In genomic region chr6:111925296-111925695, GRCh38 we compare ENCODE assay signal across 16 cellular contexts. TPM values are rescaled to one million over a fixed set of nuclear protein-coding genes. Genes with fewer than 3 reads are reported as not detected.
DNase-seq lines count a peak whose midpoint lies in the region; ATAC-seq and TF ChIP-seq lines count a peak whose summit lies in the region.
"Had no signal": no experiment of that assay in that cellular context is flagged by ENCODE, and none has a peak within 500 bp of the region (broad histone marks: within the 10 kb centered on the region; RNA-seq: fewer than 3 reads in every experiment).

No MANE protein-coding gene starts in this region.

- no peaks in the 10 kb centered on the region for H3K27me3 Mint-ChIP-seq in activated CD8-positive, alpha-beta T cell treated with anti-CD3 and anti-CD28 coated beads, Interleukin-2, amount 10 ng/mL, durations not matched to agents 7 days and 5 days (ENCODE audit: low read depth)
- no peaks in the 10 kb centered on the region for H3K27me3 Mint-ChIP-seq in stimulated activated naive B cell treated with anti-CD40 and anti-IgM and Interleukin-4, amounts not matched to agents 10 μg/mL and 1 μg/mL and 100 μg/mL, for 72 hours
- peaks cover 6% of the 10 kb centered on the region for H3K27me3 Mint-ChIP-seq in activated T-helper 1 cell treated with anti-CD3 and anti-CD28 coated beads, Interleukin-12 subunit alpha, Interleukin-12 subunit beta, Interleukin-2, Interleukin-4 antibody, amounts not matched to agents 30 ng/mL and 10 ng/mL and 1 ng/mL, durations not matched to agents 14 hours and 24 hours and 36 hours (ENCODE audit: insufficient read depth)

- H3K27ac Mint-ChIP-seq in activated CD8-positive, alpha-beta T cell treated with anti-CD3 and anti-CD28 coated beads, Interleukin-2, amount 10 ng/mL, durations not matched to agents 7 days and 5 days = peak overlapping the region; percentile 69
- H3K27ac Mint-ChIP-seq in stimulated activated naive B cell treated with anti-CD40 and anti-IgM and Interleukin-4, amounts not matched to agents 10 μg/mL and 1 μg/mL and 100 μg/mL, for 72 hours = no peak overlapping the region
- no peak overlapping the region for H3K27ac Mint-ChIP-seq in activated T-helper 1 cell treated with anti-CD3 and anti-CD28 coated beads, Interleukin-12 subunit alpha, Interleukin-12 subunit beta, Interleukin-2, Interleukin-4 antibody, amounts not matched to agents 30 ng/mL and 10 ng/mL and 1 ng/mL, durations not matched to agents 14 hours and 24 hours and 36 hours

- no peak for TF ChIP-seq CTCF in BJ (IDR thresholded peaks at IDR 0.05; ENCODE audit: insufficient read depth, low read depth, low read length)

- H3K9me3 Mint-ChIP-seq in activated CD8-positive, alpha-beta T cell treated with anti-CD3 and anti-CD28 coated beads, Interleukin-2, amount 10 ng/mL, durations not matched to agents 7 days and 5 days (ENCODE audit: insufficient read depth) = no peaks in the 10 kb centered on the region
- no peaks in the 10 kb centered on the region for H3K9me3 Mint-ChIP-seq in stimulated activated naive B cell treated with anti-CD40 and anti-IgM and Interleukin-4, amounts not matched to agents 10 μg/mL and 1 μg/mL and 100 μg/mL, for 72 hours
- no peaks in the 10 kb centered on the region for H3K9me3 Mint-ChIP-seq in activated T-helper 1 cell treated with anti-CD3 and anti-CD28 coated beads, Interleukin-12 subunit alpha, Interleukin-12 subunit beta, Interleukin-2, Interleukin-4 antibody, amounts not matched to agents 30 ng/mL and 10 ng/mL and 1 ng/mL, durations not matched to agents 14 hours and 24 hours and 36 hours

- H3K27me3 ChIP-seq in BJ (ENCODE audit: control insufficient read depth, insufficient read depth, low read length) = no peaks in the 10 kb centered on the region

- H3K4me3 ChIP-seq in BJ (ENCODE audit: low read depth, low read length) = no peak overlapping the region
- H3K4me3 ChIP-seq: lower lobe of right lung had no signal

- H3K36me3 Mint-ChIP-seq in activated CD8-positive, alpha-beta T cell treated with anti-CD3 and anti-CD28 coated beads, Interleukin-2, amount 10 ng/mL, durations not matched to agents 7 days and 5 days (ENCODE audit: low read depth) = no peaks in the 10 kb centered on the region
- H3K36me3 Mint-ChIP-seq in stimulated activated naive B cell treated with anti-CD40 and anti-IgM and Interleukin-4, amounts not matched to agents 10 μg/mL and 1 μg/mL and 100 μg/mL, for 72 hours = no peaks in the 10 kb centered on the region
- H3K36me3 Mint-ChIP-seq in activated T-helper 1 cell treated with anti-CD3 and anti-CD28 coated beads, Interleukin-12 subunit alpha, Interleukin-12 subunit beta, Interleukin-2, Interleukin-4 antibody, amounts not matched to agents 30 ng/mL and 10 ng/mL and 1 ng/mL, durations not matched to agents 14 hours and 24 hours and 36 hours (ENCODE audit: low read depth) = no peaks in the 10 kb centered on the region

- POLR2A ChIA-PET in BJ (lab: Charles Lee) = no interaction called here
- POLR2A ChIA-PET in activated CD8-positive, alpha-beta T cell treated with anti-CD3 and anti-CD28 coated beads, Interleukin-2, amount 10 ng/mL, durations not matched to agents 7 days and 5 days (lab: Charles Lee) = no interaction called here

- no peaks in the 10 kb centered on the region for H3K36me3 ChIP-seq in BJ (ENCODE audit: control insufficient read depth, insufficient read depth, low read length)
- H3K36me3 ChIP-seq: lower lobe of right lung had no signal

- peaks cover 25% of the 10 kb centered on the region for H3K4me1 Mint-ChIP-seq in activated CD8-positive, alpha-beta T cell treated with anti-CD3 and anti-CD28 coated beads, Interleukin-2, amount 10 ng/mL, durations not matched to agents 7 days and 5 days (ENCODE audit: low read depth)
- H3K4me1 Mint-ChIP-seq in stimulated activated naive B cell treated with anti-CD40 and anti-IgM and Interleukin-4, amounts not matched to agents 10 μg/mL and 1 μg/mL and 100 μg/mL, for 72 hours = no peaks in the 10 kb centered on the region
- H3K4me1 Mint-ChIP-seq in activated T-helper 1 cell treated with anti-CD3 and anti-CD28 coated beads, Interleukin-12 subunit alpha, Interleukin-12 subunit beta, Interleukin-2, Interleukin-4 antibody, amounts not matched to agents 30 ng/mL and 10 ng/mL and 1 ng/mL, durations not matched to agents 14 hours and 24 hours and 36 hours (ENCODE audit: low read depth) = peaks cover 14% of the 10 kb centered on the region

- DNase-seq in BJ (ENCODE audit: low read depth) (peak; percentile 41), HK-2 (ENCODE audit: unreplicated experiment) (peak; percentile 8), iris pigment epithelial cell (ENCODE audit: low read depth) (peak; percentile 80), pons (ENCODE audit: low spot score) (no peak), NCI-H510A (lab: John Stamatoyannopoulos, UW) (no peak)
- peak; percentile 24 for DNase-seq in activated CD8-positive, alpha-beta T cell treated with anti-CD3 and anti-CD28 coated beads, Interleukin-2, amount 10 ng/mL, durations not matched to agents 7 days and 5 days
- DNase-seq in stimulated activated naive B cell treated with anti-CD40 and anti-IgM and Interleukin-4, amounts not matched to agents 10 μg/mL and 1 μg/mL and 100 μg/mL, for 72 hours = no peak
- no peak for DNase-seq in activated T-helper 1 cell treated with anti-CD3 and anti-CD28 coated beads, Interleukin-12 subunit alpha, Interleukin-12 subunit beta, Interleukin-2, Interleukin-4 antibody, amounts not matched to agents 30 ng/mL and 10 ng/mL and 1 ng/mL, durations not matched to agents 14 hours and 24 hours and 36 hours (ENCODE audit: low spot score)
- DNase-seq: activated CD8-positive, alpha-beta memory T cell treated with anti-CD3 and anti-CD28 coated beads, Interleukin-2, amount 50 U/mL, for 4 hours; cerebellar nuclear complex; COR-L47; glutamatergic neuron; lower lobe of right lung; NCI-H187; OCI-M1; posterior cingulate gyrus had no signal

- ATAC-seq in activated CD8-positive, alpha-beta T cell treated with anti-CD3 and anti-CD28 coated beads, Interleukin-2, amount 10 ng/mL, durations not matched to agents 7 days and 5 days = no peak
- ATAC-seq in stimulated activated naive B cell treated with anti-CD40 and anti-IgM and Interleukin-4, amounts not matched to agents 10 μg/mL and 1 μg/mL and 100 μg/mL, for 72 hours (replicated peaks) = no peak
- ATAC-seq: lower lobe of right lung had no signal

- CTCF ChIA-PET in BJ (lab: Yijun Ruan, JAX) = interaction anchor here (0.6 to 1.9 kb wide), 4 partner anchors 10 to 71 kb away, joined by 4 to 10 read pairs (median 4); partner anchors contain the start of gene FYN
- CTCF ChIA-PET in activated CD8-positive, alpha-beta T cell treated with anti-CD3 and anti-CD28 coated beads, Interleukin-2, amount 10 ng/mL, durations not matched to agents 7 days and 5 days (lab: Charles Lee) = interaction anchor here (1.1 kb wide), 1 partner anchor 118 kb away, joined by 3 read pairs; no protein-coding TSS in a partner anchor

- intact Hi-C loops in activated T-helper 1 cell treated with anti-CD3 and anti-CD28 coated beads, Interleukin-12 subunit alpha, Interleukin-12 subunit beta, Interleukin-2, Interleukin-4 antibody, amounts not matched to agents 30 ng/mL and 10 ng/mL and 1 ng/mL, durations not matched to agents 14 hours and 24 hours and 36 hours (cut with micrococcal nuclease) = no loop called here

- H3K4me3 Mint-ChIP-seq in activated CD8-positive, alpha-beta T cell treated with anti-CD3 and anti-CD28 coated beads, Interleukin-2, amount 10 ng/mL, durations not matched to agents 7 days and 5 days = no peak overlapping the region
- H3K4me3 Mint-ChIP-seq in stimulated activated naive B cell treated with anti-CD40 and anti-IgM and Interleukin-4, amounts not matched to agents 10 μg/mL and 1 μg/mL and 100 μg/mL, for 72 hours = no peak overlapping the region
- no peak overlapping the region for H3K4me3 Mint-ChIP-seq in activated T-helper 1 cell treated with anti-CD3 and anti-CD28 coated beads, Interleukin-12 subunit alpha, Interleukin-12 subunit beta, Interleukin-2, Interleukin-4 antibody, amounts not matched to agents 30 ng/mL and 10 ng/mL and 1 ng/mL, durations not matched to agents 14 hours and 24 hours and 36 hours

RNA-seq across cellular contexts. Expression of gene FYN, which starts 52.0 kb away (rescaled TPM):
- 43.4 and 55.1 TPM in 2 replicates for polyA plus RNA-seq in BJ (2011; rRNA removed)
- polyA minus RNA-seq in BJ (2011; rRNA and poly(A)+ RNA removed) = 39.2 and 53.0 TPM in 2 replicates
- total RNA-seq in activated CD8-positive, alpha-beta T cell treated with anti-CD3 and anti-CD28 coated beads, Interleukin-2, amount 10 ng/mL, durations not matched to agents 7 days and 5 days = 100 to 1,000 TPM; 148 to 154 TPM
- total RNA-seq in activated T-helper 1 cell treated with anti-CD3 and anti-CD28 coated beads, Interleukin-12 subunit alpha, Interleukin-12 subunit beta, Interleukin-2, Interleukin-4 antibody, amounts not matched to agents 30 ng/mL and 10 ng/mL and 1 ng/mL, durations not matched to agents 14 hours and 24 hours and 36 hours = 347 and 355 TPM in 2 replicates

Comparison
In these comparisons a context has a peak if more than half of its experiments do, and no peak if none do; other contexts are left out.
1. DNase-seq: peak in BJ (single experiment), HK-2 (single experiment), activated CD8-positive, alpha-beta T cell treated with anti-CD3 and anti-CD28 coated beads, Interleukin-2, amount 10 ng/mL, durations not matched to agents 7 days and 5 days (single experiment) and iris pigment epithelial cell (single experiment); none in pons (single experiment), NCI-H510A (single experiment), stimulated activated naive B cell treated with anti-CD40 and anti-IgM and Interleukin-4, amounts not matched to agents 10 μg/mL and 1 μg/mL and 100 μg/mL, for 72 hours (single experiment) and activated T-helper 1 cell treated with anti-CD3 and anti-CD28 coated beads, Interleukin-12 subunit alpha, Interleukin-12 subunit beta, Interleukin-2, Interleukin-4 antibody, amounts not matched to agents 30 ng/mL and 10 ng/mL and 1 ng/mL, durations not matched to agents 14 hours and 24 hours and 36 hours (single experiment).